ENCODE assay signal across 8 cellular contexts in the genomic region with DNA sequence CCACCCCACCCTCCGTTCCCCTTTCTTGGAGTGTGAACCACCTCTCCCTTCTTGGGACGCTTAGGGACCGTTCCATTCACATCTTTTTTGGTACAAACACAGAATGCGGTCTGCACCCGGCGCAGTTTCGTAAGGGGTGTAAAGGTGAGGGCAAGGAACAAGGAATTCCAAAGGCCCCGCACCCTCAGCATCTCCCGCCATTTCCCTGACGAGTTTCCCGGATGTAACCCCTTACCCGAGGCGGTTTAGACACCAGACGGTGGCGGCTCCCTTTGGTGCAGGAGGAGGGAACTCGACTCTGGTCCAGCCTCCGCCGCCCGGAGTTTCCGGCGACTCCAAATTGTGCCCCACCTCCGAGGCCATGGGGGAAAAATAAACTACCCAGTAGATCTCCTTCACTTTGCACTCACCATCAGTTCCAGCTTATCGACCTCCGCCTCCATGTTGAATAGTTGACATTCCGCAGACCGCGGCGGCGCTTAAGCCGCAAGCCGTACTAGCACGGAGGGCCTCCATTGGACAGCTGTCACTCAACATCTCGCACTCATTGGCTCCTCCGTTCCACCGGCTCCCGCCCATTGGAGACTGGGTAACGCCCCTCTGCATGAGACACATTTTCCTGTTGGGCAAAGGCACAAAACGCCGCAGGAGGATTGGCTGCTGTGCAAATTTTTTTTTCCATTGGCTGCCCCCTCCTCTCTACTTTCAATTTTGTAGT. TPM values are rescaled to one million over a fixed set of nuclear protein-coding genes. Genes with fewer than 3 reads are reported as not detected.
DNase-seq lines count a peak whose midpoint lies in the region; ATAC-seq and TF ChIP-seq lines count a peak whose summit lies in the region.

Gene SKA2 (minus strand): TSS at position 466 of the 718 bp plus-strand sequence. CDS start 23 bp downstream, at position 443.

- no peak within 1 kb of the TSS for H2BK120ac ChIP-seq in mesenchymal stem cell (ENCODE audit: low read depth, low read length)

- H2BK12ac ChIP-seq in mesenchymal stem cell (ENCODE audit: low read length in 2 of 2) = peak within 1 kb of the TSS in 1 of 2 experiments; percentile 54

- WGBS in mesenchymal stem cell = under 1% methylated on average over 39 of the region's 39 CpGs

- no peak for TF ChIP-seq CTCF in AG04449 (IDR thresholded peaks at IDR 0.05; ENCODE audit: insufficient read depth, low read length, missing control alignments)
- peak in 15 of 56 donors; percentile 2 to 38 (median 18) for TF ChIP-seq CTCF in dorsolateral prefrontal cortex (IDR thresholded peaks at IDR 0.05 in 54 of 56, conservative IDR thresholded peaks at IDR 0.05 in 2 of 56; ENCODE audit: low read depth in 1 of 56, partially characterized antibody in 56 of 56)

- peak within 1 kb of the TSS; percentile 10 to 61 for H3K18ac ChIP-seq in mesenchymal stem cell (ENCODE audit: low read depth in 1 of 2, low read length in 2 of 2)

- peak within 1 kb of the TSS; percentile 93 for H3K9ac ChIP-seq in mesenchymal stem cell (ENCODE audit: low read length)

- no peaks in the 10 kb centered on the region for H3K36me3 ChIP-seq in mesenchymal stem cell (ENCODE audit: control insufficient read depth in 1 of 2, insufficient read depth in 2 of 2, low read depth in 1 of 2, low read length in 2 of 2)

- intact Hi-C loops in dorsolateral prefrontal cortex (cut with DNase I) = loop anchor here (1.0 to 5.0 kb wide), 5 partner anchors 48 to 636 kb away; partner anchors contain the start of genes SMG8 (in 2 of the 2), TRIM37 (in 2 of the 2) and DHX40 (in 1 of the 2)

- peak within 1 kb of the TSS; percentile 18 for H4K91ac ChIP-seq in mesenchymal stem cell (ENCODE audit: low read length)

- H3K79me1 ChIP-seq in mesenchymal stem cell (replicated peaks; ENCODE audit: low read length, poor library complexity, severe bottlenecking) = no peaks in the 10 kb centered on the region

- peak within 1 kb of the TSS; percentile 29 for H2AFZ ChIP-seq in mesenchymal stem cell (ENCODE audit: low read depth, low read length)

- peak within 1 kb of the TSS; percentile 19 for H2BK15ac ChIP-seq in mesenchymal stem cell (ENCODE audit: low read depth, poor library complexity, severe bottlenecking)

- H3K4me3 ChIP-seq in AG04449 (ENCODE audit: low read depth, low read length) (peak within 1 kb of the TSS; percentile 88), dorsolateral prefrontal cortex (peak within 1 kb of the TSS; percentile 56 to 95 (median 80)), mesenchymal stem cell (ENCODE audit: insufficient read depth in 1 of 2, low read depth in 1 of 2, low read length in 2 of 2) (peak within 1 kb of the TSS; percentile 64 to 89)

- ATAC-seq in GM19043 (IDR thresholded peaks at IDR 0.05; ENCODE audit: low read depth, unreplicated experiment) (peak; percentile 73), HG03342 (IDR thresholded peaks at IDR 0.05; ENCODE audit: unreplicated experiment) (peak; percentile 78)

- no peaks in the 10 kb centered on the region for H3K9me3 ChIP-seq in mesenchymal stem cell (ENCODE audit: control insufficient read depth, low read length)

- peak within 1 kb of the TSS; percentile 5 for H4K8ac ChIP-seq in mesenchymal stem cell (ENCODE audit: low read length)

- H3K27me3 ChIP-seq in dorsolateral prefrontal cortex (no peaks in the 10 kb centered on the region), mesenchymal stem cell (ENCODE audit: control insufficient read depth in 1 of 2, insufficient read depth in 1 of 2, low read length in 2 of 2) (no peaks in the 10 kb centered on the region)

- peaks cover 5% of the 10 kb centered on the region for H3K4me1 ChIP-seq in mesenchymal stem cell (ENCODE audit: control insufficient read depth, insufficient read depth, low read depth, low read length)

- CTCF ChIA-PET in AG04449 (lab: Yijun Ruan, JAX) = interaction anchor here (3.6 kb wide), 1 partner anchor 12 kb away, joined by 19 read pairs; no protein-coding TSS in a partner anchor

- H3K4ac ChIP-seq in mesenchymal stem cell (ENCODE audit: low read depth in 1 of 2, low read length in 2 of 2) = peak within 1 kb of the TSS in 1 of 2 experiments; percentile 78

- H2BK5ac ChIP-seq in mesenchymal stem cell (ENCODE audit: low read depth, low read length, poor library complexity, severe bottlenecking) = peak within 1 kb of the TSS; percentile 50

- H3K27ac ChIP-seq in dorsolateral prefrontal cortex (peak within 1 kb of the TSS; percentile 32 to 96 (median 89)), mesenchymal stem cell (ENCODE audit: low read length, poor library complexity, severe bottlenecking) (peak within 1 kb of the TSS; percentile 87)

- DNase-seq in AG04449 (ENCODE audit: low read depth, low spot score) (no peak), NCI-H446 (lab: John Stamatoyannopoulos, UW) (peak; percentile 100), dorsolateral prefrontal cortex (peak; percentile 88 to 98 (median 98)), mesenchymal stem cell (peak; percentile 100)
- peak; percentile 73 to 90 for DNase-seq in activated CD4-positive, alpha-beta T cell treated with anti-CD3 and anti-CD28 coated beads, Interleukin-2, amount 50 U/mL, for 24 hours (ENCODE audit: low read depth in 1 of 2, low spot score in 1 of 2)
- DNase-seq in stimulated activated CD8-positive, alpha-beta memory T cell treated with anti-CD3 and anti-CD28 coated beads, Interleukin-12 subunit alpha, Interleukin-12 subunit beta, amount 100 ng/mL, for 4 hours (ENCODE audit: low read depth) = peak; percentile 90

- H3K4me2 ChIP-seq in mesenchymal stem cell (ENCODE audit: low read length, poor library complexity, severe bottlenecking) = peak within 1 kb of the TSS; percentile 92

- H3K14ac ChIP-seq in mesenchymal stem cell (ENCODE audit: low read length in 2 of 2) = no peak within 1 kb of the TSS

- no peak within 1 kb of the TSS for H2AK5ac ChIP-seq in mesenchymal stem cell (ENCODE audit: low read length, severe bottlenecking)

- H3K23ac ChIP-seq in mesenchymal stem cell (ENCODE audit: low read length in 2 of 2) = no peak within 1 kb of the TSS

- POLR2A ChIA-PET in AG04449 (lab: Yijun Ruan, JAX) = interaction anchor here (0.6 to 2.0 kb wide), 5 partner anchors 9 to 465 kb away, joined by 3 to 6 read pairs (median 3); partner anchors contain the start of genes CLTC and TRIM37

RNA-seq across cellular contexts. Expression of gene SKA2, which starts in this region (rescaled TPM):
- 10 to 100 TPM; 21.6 to 54.8 (median 36.4) TPM for total RNA-seq in dorsolateral prefrontal cortex
- 112 TPM for polyA plus RNA-seq in mesenchymal stem cell (2013, experiment 1 of 2)
- 114 TPM for polyA plus RNA-seq in mesenchymal stem cell (2013, experiment 2 of 2)
